In the genomic region with DNA sequence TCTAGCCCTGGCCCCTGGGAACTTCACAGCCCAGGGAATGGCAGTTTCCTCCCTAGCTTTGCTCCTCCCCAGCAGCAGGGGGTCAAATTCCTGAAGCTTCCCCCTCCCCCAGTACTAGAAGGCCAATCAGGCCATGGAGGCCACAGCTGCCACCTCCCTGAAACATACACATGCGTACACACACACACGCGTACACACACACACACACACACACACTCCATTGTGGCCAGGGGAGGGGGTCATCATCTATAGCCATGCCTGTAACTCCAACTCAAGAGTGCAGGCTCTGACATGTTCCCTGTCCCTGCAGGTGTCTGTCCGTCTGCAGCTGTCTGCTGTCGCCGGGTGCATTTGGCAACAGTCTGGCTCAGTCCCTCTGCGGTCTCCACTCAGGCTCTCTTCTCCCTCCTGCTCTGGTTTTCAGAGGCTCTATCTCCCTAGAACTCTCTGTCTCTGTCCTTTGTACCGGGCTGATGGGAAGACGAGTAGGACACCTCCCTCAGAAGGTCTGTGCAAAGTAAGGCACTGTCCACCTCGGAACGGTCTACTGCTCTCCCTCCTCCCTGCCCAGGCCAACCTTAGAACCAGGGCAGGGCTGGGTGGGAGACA, we compare ENCODE assay signal across 1 cellular context.
TF ChIP-seq lines count a peak whose summit lies in the region.

No MANE protein-coding gene starts in this region.

TF ChIP-seq in GM23338, 12 proteins besides CTCF, POLR2A, EP300 and RAD21 (continued from another document):
- TF ChIP-seq, protein P1, sequence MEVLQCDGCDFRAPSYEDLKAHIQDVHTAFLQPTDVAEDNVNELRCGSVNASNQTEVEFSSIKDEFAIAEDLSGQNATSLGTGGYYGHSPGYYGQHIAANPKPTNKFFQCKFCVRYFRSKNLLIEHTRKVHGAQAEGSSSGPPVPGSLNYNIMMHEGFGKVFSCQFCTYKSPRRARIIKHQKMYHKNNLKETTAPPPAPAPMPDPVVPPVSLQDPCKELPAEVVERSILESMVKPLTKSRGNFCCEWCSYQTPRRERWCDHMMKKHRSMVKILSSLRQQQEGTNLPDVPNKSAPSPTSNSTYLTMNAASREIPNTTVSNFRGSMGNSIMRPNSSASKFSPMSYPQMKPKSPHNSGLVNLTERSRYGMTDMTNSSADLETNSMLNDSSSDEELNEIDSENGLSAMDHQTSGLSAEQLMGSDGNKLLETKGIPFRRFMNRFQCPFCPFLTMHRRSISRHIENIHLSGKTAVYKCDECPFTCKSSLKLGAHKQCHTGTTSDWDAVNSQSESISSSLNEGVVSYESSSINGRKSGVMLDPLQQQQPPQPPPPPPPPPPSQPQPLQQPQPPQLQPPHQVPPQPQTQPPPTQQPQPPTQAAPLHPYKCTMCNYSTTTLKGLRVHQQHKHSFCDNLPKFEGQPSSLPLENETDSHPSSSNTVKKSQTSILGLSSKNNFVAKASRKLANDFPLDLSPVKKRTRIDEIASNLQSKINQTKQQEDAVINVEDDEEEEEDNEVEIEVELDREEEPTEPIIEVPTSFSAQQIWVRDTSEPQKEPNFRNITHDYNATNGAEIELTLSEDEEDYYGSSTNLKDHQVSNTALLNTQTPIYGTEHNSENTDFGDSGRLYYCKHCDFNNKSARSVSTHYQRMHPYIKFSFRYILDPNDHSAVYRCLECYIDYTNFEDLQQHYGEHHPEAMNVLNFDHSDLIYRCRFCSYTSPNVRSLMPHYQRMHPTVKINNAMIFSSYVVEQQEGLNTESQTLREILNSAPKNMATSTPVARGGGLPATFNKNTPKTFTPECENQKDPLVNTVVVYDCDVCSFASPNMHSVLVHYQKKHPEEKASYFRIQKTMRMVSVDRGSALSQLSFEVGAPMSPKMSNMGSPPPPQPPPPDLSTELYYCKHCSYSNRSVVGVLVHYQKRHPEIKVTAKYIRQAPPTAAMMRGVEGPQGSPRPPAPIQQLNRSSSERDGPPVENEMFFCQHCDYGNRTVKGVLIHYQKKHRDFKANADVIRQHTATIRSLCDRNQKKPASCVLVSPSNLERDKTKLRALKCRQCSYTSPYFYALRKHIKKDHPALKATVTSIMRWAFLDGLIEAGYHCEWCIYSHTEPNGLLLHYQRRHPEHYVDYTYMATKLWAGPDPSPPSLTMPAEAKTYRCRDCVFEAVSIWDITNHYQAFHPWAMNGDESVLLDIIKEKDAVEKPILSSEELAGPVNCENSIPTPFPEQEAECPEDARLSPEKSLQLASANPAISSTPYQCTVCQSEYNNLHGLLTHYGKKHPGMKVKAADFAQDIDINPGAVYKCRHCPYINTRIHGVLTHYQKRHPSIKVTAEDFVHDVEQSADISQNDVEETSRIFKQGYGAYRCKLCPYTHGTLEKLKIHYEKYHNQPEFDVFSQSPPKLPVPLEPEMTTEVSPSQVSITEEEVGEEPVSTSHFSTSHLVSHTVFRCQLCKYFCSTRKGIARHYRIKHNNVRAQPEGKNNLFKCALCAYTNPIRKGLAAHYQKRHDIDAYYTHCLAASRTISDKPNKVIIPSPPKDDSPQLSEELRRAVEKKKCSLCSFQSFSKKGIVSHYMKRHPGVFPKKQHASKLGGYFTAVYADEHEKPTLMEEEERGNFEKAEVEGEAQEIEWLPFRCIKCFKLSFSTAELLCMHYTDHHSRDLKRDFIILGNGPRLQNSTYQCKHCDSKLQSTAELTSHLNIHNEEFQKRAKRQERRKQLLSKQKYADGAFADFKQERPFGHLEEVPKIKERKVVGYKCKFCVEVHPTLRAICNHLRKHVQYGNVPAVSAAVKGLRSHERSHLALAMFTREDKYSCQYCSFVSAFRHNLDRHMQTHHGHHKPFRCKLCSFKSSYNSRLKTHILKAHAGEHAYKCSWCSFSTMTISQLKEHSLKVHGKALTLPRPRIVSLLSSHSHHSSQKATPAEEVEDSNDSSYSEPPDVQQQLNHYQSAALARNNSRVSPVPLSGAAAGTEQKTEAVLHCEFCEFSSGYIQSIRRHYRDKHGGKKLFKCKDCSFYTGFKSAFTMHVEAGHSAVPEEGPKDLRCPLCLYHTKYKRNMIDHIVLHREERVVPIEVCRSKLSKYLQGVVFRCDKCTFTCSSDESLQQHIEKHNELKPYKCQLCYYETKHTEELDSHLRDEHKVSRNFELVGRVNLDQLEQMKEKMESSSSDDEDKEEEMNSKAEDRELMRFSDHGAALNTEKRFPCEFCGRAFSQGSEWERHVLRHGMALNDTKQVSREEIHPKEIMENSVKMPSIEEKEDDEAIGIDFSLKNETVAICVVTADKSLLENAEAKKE (CRISPR knock-in tag; IDR thresholded peaks at IDR 0.05), result no peak
- no peak for TF ChIP-seq STAT1 (IDR thresholded peaks at IDR 0.05; ENCODE audit: unreplicated experiment)
- TF ChIP-seq NANOG (IDR thresholded peaks at IDR 0.05; ENCODE audit: borderline replicate concordance), result no peak
- TF ChIP-seq ZNF114 (CRISPR knock-in tag; IDR thresholded peaks at IDR 0.05), result no peak
- no peak; the same call in 1 of the 2 replicates for TF ChIP-seq POLR2AphosphoS5 (IDR thresholded peaks at IDR 0.05; ENCODE audit: low read depth)
- no peak for TF ChIP-seq EZH2phosphoT487 (IDR thresholded peaks at IDR 0.05; ENCODE audit: unreplicated experiment)
- no peak for TF ChIP-seq EZH2 (IDR thresholded peaks at IDR 0.05; ENCODE audit: low read depth, unreplicated experiment)
- TF ChIP-seq JUNB (IDR thresholded peaks at IDR 0.05; ENCODE audit: unreplicated experiment), result no peak
- TF ChIP-seq ZNF331 (CRISPR knock-in tag; IDR thresholded peaks at IDR 0.05; ENCODE audit: low read depth), result no peak
- TF ChIP-seq, protein P2, sequence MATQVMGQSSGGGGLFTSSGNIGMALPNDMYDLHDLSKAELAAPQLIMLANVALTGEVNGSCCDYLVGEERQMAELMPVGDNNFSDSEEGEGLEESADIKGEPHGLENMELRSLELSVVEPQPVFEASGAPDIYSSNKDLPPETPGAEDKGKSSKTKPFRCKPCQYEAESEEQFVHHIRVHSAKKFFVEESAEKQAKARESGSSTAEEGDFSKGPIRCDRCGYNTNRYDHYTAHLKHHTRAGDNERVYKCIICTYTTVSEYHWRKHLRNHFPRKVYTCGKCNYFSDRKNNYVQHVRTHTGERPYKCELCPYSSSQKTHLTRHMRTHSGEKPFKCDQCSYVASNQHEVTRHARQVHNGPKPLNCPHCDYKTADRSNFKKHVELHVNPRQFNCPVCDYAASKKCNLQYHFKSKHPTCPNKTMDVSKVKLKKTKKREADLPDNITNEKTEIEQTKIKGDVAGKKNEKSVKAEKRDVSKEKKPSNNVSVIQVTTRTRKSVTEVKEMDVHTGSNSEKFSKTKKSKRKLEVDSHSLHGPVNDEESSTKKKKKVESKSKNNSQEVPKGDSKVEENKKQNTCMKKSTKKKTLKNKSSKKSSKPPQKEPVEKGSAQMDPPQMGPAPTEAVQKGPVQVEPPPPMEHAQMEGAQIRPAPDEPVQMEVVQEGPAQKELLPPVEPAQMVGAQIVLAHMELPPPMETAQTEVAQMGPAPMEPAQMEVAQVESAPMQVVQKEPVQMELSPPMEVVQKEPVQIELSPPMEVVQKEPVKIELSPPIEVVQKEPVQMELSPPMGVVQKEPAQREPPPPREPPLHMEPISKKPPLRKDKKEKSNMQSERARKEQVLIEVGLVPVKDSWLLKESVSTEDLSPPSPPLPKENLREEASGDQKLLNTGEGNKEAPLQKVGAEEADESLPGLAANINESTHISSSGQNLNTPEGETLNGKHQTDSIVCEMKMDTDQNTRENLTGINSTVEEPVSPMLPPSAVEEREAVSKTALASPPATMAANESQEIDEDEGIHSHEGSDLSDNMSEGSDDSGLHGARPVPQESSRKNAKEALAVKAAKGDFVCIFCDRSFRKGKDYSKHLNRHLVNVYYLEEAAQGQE (IDR thresholded peaks at IDR 0.05; ENCODE audit: unreplicated experiment), result no peak
- TF ChIP-seq CREB1 (CRISPR knock-in tag; IDR thresholded peaks at IDR 0.05; ENCODE audit: low read depth), result no peak
